In genomic region chr15:62240121-62240520, GRCh38 we compare ENCODE assay signal across 6 cellular contexts.
"Had no signal": no experiment of that assay in that cellular context is flagged by ENCODE, and none has a peak within 500 bp of the region (broad histone marks: within the 10 kb centered on the region; RNA-seq: fewer than 3 reads in every experiment).

No MANE protein-coding gene starts in this region.

- H3K27me3 Mint-ChIP-seq: IgD-negative memory B cell had no signal

- H3K9ac ChIP-seq: KMS-11 had no signal

- H3K4me2 ChIP-seq: KMS-11 had no signal

- FAIRE-seq: K562 had no signal

- H3K4me3 ChIP-seq: K562 had no signal

- H3K4me3 Mint-ChIP-seq: IgD-negative memory B cell had no signal

- DNase-seq: IMR-90, KG1 had no signal

- H3K4me1 Mint-ChIP-seq: IgD-negative memory B cell had no signal

- H3K27ac Mint-ChIP-seq: IgD-negative memory B cell had no signal

- ATAC-seq: K562 had no signal

- H3K27ac ChIP-seq: HL-60, KMS-11 had no signal
